10 cellular contexts compared by ENCODE assay signal in the genomic region with DNA sequence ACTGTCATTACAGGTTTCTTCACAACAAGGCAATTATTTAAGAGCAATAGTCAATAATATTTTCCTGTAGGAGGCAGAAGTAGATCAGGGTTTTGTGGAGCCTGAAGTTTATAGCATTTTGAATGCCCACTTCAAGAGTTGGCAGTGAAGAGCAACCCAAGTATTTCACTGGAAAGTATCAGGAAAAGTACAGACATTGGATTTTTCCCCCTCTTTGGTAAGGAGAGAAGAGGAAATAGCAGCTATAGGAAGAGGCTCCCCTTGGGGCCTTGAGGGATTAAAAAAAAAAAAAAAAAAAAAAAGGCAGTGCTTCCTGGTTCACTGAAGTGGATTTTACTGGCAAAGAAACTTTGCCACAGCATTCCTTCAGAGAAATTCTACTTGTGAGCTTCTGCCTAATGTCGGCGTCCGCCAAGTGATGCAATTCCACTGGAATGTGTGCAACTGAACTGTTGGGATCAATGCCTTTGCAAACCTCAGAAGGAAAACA. TPM values are rescaled to one million over a fixed set of nuclear protein-coding genes. Genes with fewer than 3 reads are reported as not detected.
A peak's percentile ranks its signal among the peaks of the same experiment; 100 is the strongest.
DNase-seq lines count a peak whose midpoint lies in the region; TF ChIP-seq lines count a peak whose summit lies in the region.
"Had no signal": no experiment of that assay in that cellular context is flagged by ENCODE, and none has a peak within 500 bp of the region (broad histone marks: within the 10 kb centered on the region; RNA-seq: fewer than 3 reads in every experiment).

No MANE protein-coding gene starts in this region.

- H3K4me3 Mint-ChIP-seq in type B pancreatic cell = no peak overlapping the region

- H3K4me3 ChIP-seq in astrocyte of the cerebellum (ENCODE audit: low read depth, low read length) = no peak overlapping the region

- in situ Hi-C loops in astrocyte of the cerebellum (cut with HindIII; ENCODE audit: low sequenced_read_pairs) (no loop called here), G401 (cut with HindIII; ENCODE audit: low sequenced_read_pairs) (no loop called here)

- TF ChIP-seq CTCF in astrocyte of the cerebellum (IDR thresholded peaks at IDR 0.05; ENCODE audit: low read depth, low read length, missing control alignments) (peak; percentile 43), type B pancreatic cell (conservative IDR thresholded peaks at IDR 0.05) (peak; percentile 57)

- H3K9me3 Mint-ChIP-seq in type B pancreatic cell = peaks cover 2% of the 10 kb centered on the region

- H3K27ac Mint-ChIP-seq in type B pancreatic cell = no peak overlapping the region

- no peaks in the 10 kb centered on the region for H3K36me3 Mint-ChIP-seq in type B pancreatic cell

- H3K27me3 Mint-ChIP-seq in type B pancreatic cell = no peaks in the 10 kb centered on the region

- peaks cover 10% of the 10 kb centered on the region for H3K4me1 Mint-ChIP-seq in type B pancreatic cell (ENCODE audit: unreplicated experiment)

- DNase-seq in NCI-H510A treated with DMSO at 0.1 percent for 48 hours (lab: John Stamatoyannopoulos, UW) = peak; percentile 12
- no peak for DNase-seq in NCI-H510A (lab: John Stamatoyannopoulos, UW)
- peak; percentile 96 for DNase-seq in astrocyte of the cerebellum (ENCODE audit: low read depth)
- peak; percentile 93 for DNase-seq in kidney glomerular epithelial cell (lab: John Stamatoyannopoulos, UW)
- DNase-seq in type B pancreatic cell (ENCODE audit: extremely low spot score, unreplicated experiment) = no peak
- DNase-seq in G401 (ENCODE audit: low spot score) = no peak
- no peak for DNase-seq in cerebellum (ENCODE audit: low spot score)
- no peak for DNase-seq in COR-L47 (lab: John Stamatoyannopoulos, UW)
- DNase-seq: activated T-cell treated with anti-CD3 and anti-CD28 coated beads, Interleukin-2, amount 50 U/mL, for 1 hour; SHP77 treated with DMSO at 0.1 percent for 48 hours had no signal

RNA-seq across cellular contexts. Expression of gene CNTN6, which starts 5.7 kb away (rescaled TPM):
- 0.64 and 3.3 TPM in 2 replicates for total RNA-seq in type B pancreatic cell (ENCODE audit: low replicate concordance)
- total RNA-seq in G401 (2014; rRNA removed; shearing (Covaris generic)) = not detected in 2 replicates
- total RNA-seq in cerebellum = 24.1 TPM

Comparison
In these comparisons a context has a peak if more than half of its experiments do, and no peak if none do; other contexts are left out.
1. DNase-seq: peak in NCI-H510A treated with DMSO at 0.1 percent for 48 hours (single experiment), astrocyte of the cerebellum (single experiment) and kidney glomerular epithelial cell (single experiment); none in NCI-H510A (single experiment), type B pancreatic cell (single experiment), G401 (single experiment), cerebellum (single experiment) and COR-L47 (single experiment).